1 cellular context compared by ENCODE assay signal in genomic region chr10:100479059-100479458, GRCh38.
TF ChIP-seq lines count a peak whose summit lies in the region.

No MANE protein-coding gene starts in this region.

TF ChIP-seq in HEK293, 187 proteins besides CTCF, POLR2A, EP300 and RAD21 (continued from another document):
- TF ChIP-seq PRDM4 (tag by site-specific recombination; IDR thresholded peaks at IDR 0.05), result peak; percentile 76; the same call in 1 of the 2 replicates
- TF ChIP-seq ZBTB26 (tag by site-specific recombination; optimal IDR thresholded peaks at IDR 0.05), result no peak
- TF ChIP-seq ZNF280C (tag by site-specific recombination; IDR thresholded peaks at IDR 0.05), result no peak
- no peak for TF ChIP-seq ZNF302 (tag by site-specific recombination; IDR thresholded peaks at IDR 0.05; ENCODE audit: low read depth)
- peak; percentile 57; the same call in 1 of the 2 replicates for TF ChIP-seq ZBTB44 (tag by site-specific recombination; IDR thresholded peaks at IDR 0.05)
- TF ChIP-seq ZNF221 (tag by site-specific recombination; IDR thresholded peaks at IDR 0.05; ENCODE audit: borderline replicate concordance), result no peak
- TF ChIP-seq ZNF24 (tag by site-specific recombination; IDR thresholded peaks at IDR 0.05), result no peak
- no peak for TF ChIP-seq ZBTB7A (tag by site-specific recombination; IDR thresholded peaks at IDR 0.05; ENCODE audit: low read depth)
- no peak for TF ChIP-seq MYNN (tag by site-specific recombination; IDR thresholded peaks at IDR 0.05; ENCODE audit: borderline replicate concordance)
- no peak for TF ChIP-seq ZBTB48 (tag by site-specific recombination; IDR thresholded peaks at IDR 0.05)
- no peak for TF ChIP-seq ZNF266 (tag by site-specific recombination; IDR thresholded peaks at IDR 0.05; ENCODE audit: low read depth)
- peak; percentile 49; the same call in 1 of the 2 replicates for TF ChIP-seq IKZF3 (tag by site-specific recombination; IDR thresholded peaks at IDR 0.05)
- TF ChIP-seq ZNF280D (tag by site-specific recombination; IDR thresholded peaks at IDR 0.05), result no peak
- TF ChIP-seq KLF7 (tag by site-specific recombination; IDR thresholded peaks at IDR 0.05; ENCODE audit: borderline replicate concordance), result no peak
- no peak for TF ChIP-seq ZSCAN18 (tag by site-specific recombination; IDR thresholded peaks at IDR 0.05)
- no peak for TF ChIP-seq ZNF513 (tag by site-specific recombination; IDR thresholded peaks at IDR 0.05)
- no peak for TF ChIP-seq ZNF544 (tag by site-specific recombination; IDR thresholded peaks at IDR 0.05)
- TF ChIP-seq ATF2 (tag by site-specific recombination; IDR thresholded peaks at IDR 0.05; ENCODE audit: low read depth), result no peak
TF ChIP-seq in HEK293: peak in this region for 22.
